ENCODE assay signal across 20 cellular contexts in the genomic region with DNA sequence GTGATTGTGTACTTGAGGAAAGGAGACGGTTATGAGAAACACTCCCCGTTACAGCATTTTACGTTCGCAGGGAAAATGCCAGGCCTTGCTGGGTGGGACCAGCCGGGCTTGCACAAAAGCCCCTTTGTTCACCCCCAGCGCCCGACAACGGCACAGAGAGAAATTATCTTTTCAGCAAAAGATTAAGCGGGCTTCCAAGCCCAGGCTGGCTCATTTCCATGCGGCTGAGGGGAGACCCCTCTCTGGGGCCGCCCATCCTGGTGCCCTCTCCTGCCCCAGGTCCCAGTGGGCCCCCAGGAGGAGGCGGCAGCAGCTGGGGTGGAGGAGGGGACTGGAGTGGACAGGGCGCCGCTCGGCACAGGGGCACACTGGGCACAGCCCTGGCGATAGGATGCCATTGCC. TPM values are rescaled to one million over a fixed set of nuclear protein-coding genes. Genes with fewer than 3 reads are reported as not detected.
DNase-seq lines count a peak whose midpoint lies in the region; ATAC-seq, FAIRE-seq and TF ChIP-seq lines count a peak whose summit lies in the region.
"Had no signal": no experiment of that assay in that cellular context is flagged by ENCODE, and none has a peak within 500 bp of the region (broad histone marks: within the 10 kb centered on the region; RNA-seq: fewer than 3 reads in every experiment).

No MANE protein-coding gene starts in this region.

- CTCF ChIA-PET in HepG2 (lab: Yijun Ruan, JAX; ENCODE audit: low intra/inter-chr PET ratio, low total read pairs) = no interaction called here

- TF ChIP-seq EP300 in HepG2 (IDR thresholded peaks at IDR 0.05; ENCODE audit: low read depth in 2 of 2, low read length in 2 of 2) = no peak
- TF ChIP-seq EP300 in HepG2 (CRISPR knock-in tag; IDR thresholded peaks at IDR 0.05; ENCODE audit: borderline replicate concordance) = no peak

- H3K27ac ChIP-seq in HepG2 (ENCODE audit: extremely low read length, insufficient read depth, low read length) (no peak overlapping the region), right lobe of liver (no peak overlapping the region)
- H3K27ac ChIP-seq: left lung, SK-N-MC, uterus had no signal

- H3K9ac ChIP-seq in HepG2 (ENCODE audit: insufficient read depth, low read depth, low read length) = no peak overlapping the region

- H3K79me2 ChIP-seq in HepG2 (ENCODE audit: insufficient read depth, low read length) = no peaks in the 10 kb centered on the region

- no peaks in the 10 kb centered on the region for H3K36me3 Mint-ChIP-seq in neural crest cell (ENCODE audit: low read depth)

- H3K4me3 Mint-ChIP-seq in neural crest cell = peak overlapping the region; percentile 75
- H3K4me3 Mint-ChIP-seq: activated T-helper 1 cell treated with anti-CD3 and anti-CD28 coated beads, Interleukin-12 subunit alpha, Interleukin-12 subunit beta, Interleukin-2, Interleukin-4 antibody, amounts not matched to agents 30 ng/mL and 10 ng/mL and 1 ng/mL, durations not matched to agents 14 hours and 24 hours and 36 hours; effector memory CD8-positive, alpha-beta T cell; stimulated activated naive CD8-positive, alpha-beta T cell treated with anti-CD3 and anti-CD28 coated beads, Interleukin-15, Interleukin-2, amounts not matched to agents 100 ng/mL and 50 ng/mL, for 24 hours had no signal

- H3K9me3 ChIP-seq in HepG2 (ENCODE audit: low read length) = no peaks in the 10 kb centered on the region
- H3K9me3 ChIP-seq in right lobe of liver = no peaks in the 10 kb centered on the region
- H3K9me3 ChIP-seq: left lung, MG63, uterus had no signal

- no peak for TF ChIP-seq CTCF in HepG2 (CRISPR knock-in tag; IDR thresholded peaks at IDR 0.05)
- TF ChIP-seq CTCF in right lobe of liver (IDR thresholded peaks at IDR 0.05) = no peak
- TF ChIP-seq CTCF in neural crest cell (conservative IDR thresholded peaks at IDR 0.05) = no peak

- H3K4me3 ChIP-seq in HepG2 (replicated peaks in 1 of 3; ENCODE audit: insufficient read depth in 1 of 3, low read depth in 2 of 3, low read length in 3 of 3) (no peak overlapping the region), right lobe of liver (no peak overlapping the region)
- H3K4me3 ChIP-seq: left lung, MG63, SK-N-MC, uterus had no signal

- H3K4me1 Mint-ChIP-seq in neural crest cell = peaks cover 49% of the 10 kb centered on the region

- no peak overlapping the region for H3K4me2 ChIP-seq in HepG2 (ENCODE audit: low read depth, low read length)

- no peak for FAIRE-seq in HepG2 (lab: Jason Lieb, UNC)

- DNase-seq in HepG2 (ENCODE audit: low spot score) (peak; percentile 18), right lobe of liver (no peak), globus pallidus (ENCODE audit: low spot score) (peak; percentile 87), neural crest cell (ENCODE audit: low read depth, low spot score) (peak; percentile 54), DMS153 (lab: John Stamatoyannopoulos, UW) (no peak)
- DNase-seq: activated CD8-positive, alpha-beta memory T cell treated with anti-CD3 and anti-CD28 coated beads for 24 hours; central memory CD4-positive, alpha-beta T cell; effector memory CD8-positive, alpha-beta T cell; MG63; NCI-H187; NCI-H446 treated with DMSO at 0.1 percent for 48 hours; T-helper 9 cell; uterus had no signal

- H3K27ac Mint-ChIP-seq in neural crest cell (ENCODE audit: unreplicated experiment) = peak overlapping the region; percentile 67
- H3K27ac Mint-ChIP-seq: activated T-helper 1 cell treated with anti-CD3 and anti-CD28 coated beads, Interleukin-12 subunit alpha, Interleukin-12 subunit beta, Interleukin-2, Interleukin-4 antibody, amounts not matched to agents 30 ng/mL and 10 ng/mL and 1 ng/mL, durations not matched to agents 14 hours and 24 hours and 36 hours; effector memory CD8-positive, alpha-beta T cell; stimulated activated naive CD8-positive, alpha-beta T cell treated with anti-CD3 and anti-CD28 coated beads, Interleukin-15, Interleukin-2, amounts not matched to agents 100 ng/mL and 50 ng/mL, for 24 hours had no signal

- in situ Hi-C loops in HepG2 (cut with HindIII; ENCODE audit: extremely low pct_ligation_motif_present, low pct_unique_long_range_greater_than_20kb) = no loop called here

- H3K4me1 ChIP-seq in HepG2 (ENCODE audit: insufficient read depth, low read length) (peaks cover 26% of the 10 kb centered on the region), right lobe of liver (no peaks in the 10 kb centered on the region)
- H3K4me1 ChIP-seq: left lung, uterus had no signal

- no TSS peak for BruUV-seq in HepG2 (replicated peaks; lab: Mats Ljungman, UMichigan)

- POLR2A ChIA-PET in HepG2 (lab: Yijun Ruan, JAX) = no interaction called here

- no peak for TF ChIP-seq RAD21 in HepG2 (CRISPR knock-in tag; IDR thresholded peaks at IDR 0.05)

- ATAC-seq in HepG2 = no peak
- ATAC-seq in right lobe of liver = no peak
- ATAC-seq in GM21737 (IDR thresholded peaks at IDR 0.05; ENCODE audit: unreplicated experiment) = no peak
- no peak for ATAC-seq in HG03095 (IDR thresholded peaks at IDR 0.05; ENCODE audit: unreplicated experiment)
- no peak for ATAC-seq in GM21723 (IDR thresholded peaks at IDR 0.05; ENCODE audit: unreplicated experiment)
- ATAC-seq: effector memory CD8-positive, alpha-beta T cell; left lung had no signal

- peaks cover 6% of the 10 kb centered on the region for H4K20me1 ChIP-seq in HepG2 (ENCODE audit: insufficient read depth, low read length)

- no peaks in the 10 kb centered on the region for H3K27me3 Mint-ChIP-seq in neural crest cell (ENCODE audit: low read depth)
- H3K27me3 Mint-ChIP-seq: stimulated activated naive CD8-positive, alpha-beta T cell treated with anti-CD3 and anti-CD28 coated beads, Interleukin-15, Interleukin-2, amounts not matched to agents 100 ng/mL and 50 ng/mL, for 24 hours had no signal

- H3K9me3 Mint-ChIP-seq in neural crest cell = no peaks in the 10 kb centered on the region
- H3K9me3 Mint-ChIP-seq: activated T-helper 1 cell treated with anti-CD3 and anti-CD28 coated beads, Interleukin-12 subunit alpha, Interleukin-12 subunit beta, Interleukin-2, Interleukin-4 antibody, amounts not matched to agents 30 ng/mL and 10 ng/mL and 1 ng/mL, durations not matched to agents 14 hours and 24 hours and 36 hours; effector memory CD8-positive, alpha-beta T cell; stimulated activated naive CD8-positive, alpha-beta T cell treated with anti-CD3 and anti-CD28 coated beads, Interleukin-15, Interleukin-2, amounts not matched to agents 100 ng/mL and 50 ng/mL, for 24 hours had no signal

- WGBS in HepG2 (ENCODE audit: low lambda C conversion rate) = 5% methylated on average over 4 of the region's 16 CpGs
- 93% methylated on average over 3 of the region's 16 CpGs for WGBS in right lobe of liver (ENCODE audit: insufficient coverage, low coverage, low lambda C conversion rate, missing lambda C conversion rate)

- H3K36me3 ChIP-seq in HepG2 (replicated peaks in 1 of 2; ENCODE audit: control insufficient read depth in 1 of 2, insufficient read depth in 2 of 2, low read length in 2 of 2) (no peaks in the 10 kb centered on the region), right lobe of liver (no peaks in the 10 kb centered on the region)
- H3K36me3 ChIP-seq: left lung, MG63, uterus had no signal

- no peak overlapping the region for H2AFZ ChIP-seq in HepG2 (ENCODE audit: low read length)

- TF ChIP-seq POLR2A in HepG2 (IDR thresholded peaks at IDR 0.05; ENCODE audit: insufficient read depth in 1 of 2, low read depth in 2 of 2, low read length in 2 of 2) (no peak), right lobe of liver (IDR thresholded peaks at IDR 0.05) (no peak)

- H3K27me3 ChIP-seq in HepG2 (ENCODE audit: control insufficient read depth in 1 of 2, insufficient read depth in 2 of 2, low read length in 2 of 2) (peaks cover 16 to 86% of the 10 kb centered on the region in 2 experiments), right lobe of liver (no peaks in the 10 kb centered on the region)
- H3K27me3 ChIP-seq: MG63, uterus had no signal

- intact Hi-C loops in HepG2 (cut with micrococcal nuclease; ENCODE audit: unreplicated experiment) (no loop called here), right lobe of liver (cut with DNase I) (no loop called here)

TF ChIP-seq in HepG2, 621 proteins besides CTCF, POLR2A, EP300 and RAD21 (continues in another document):
- TF ChIP-seq, protein P1, sequence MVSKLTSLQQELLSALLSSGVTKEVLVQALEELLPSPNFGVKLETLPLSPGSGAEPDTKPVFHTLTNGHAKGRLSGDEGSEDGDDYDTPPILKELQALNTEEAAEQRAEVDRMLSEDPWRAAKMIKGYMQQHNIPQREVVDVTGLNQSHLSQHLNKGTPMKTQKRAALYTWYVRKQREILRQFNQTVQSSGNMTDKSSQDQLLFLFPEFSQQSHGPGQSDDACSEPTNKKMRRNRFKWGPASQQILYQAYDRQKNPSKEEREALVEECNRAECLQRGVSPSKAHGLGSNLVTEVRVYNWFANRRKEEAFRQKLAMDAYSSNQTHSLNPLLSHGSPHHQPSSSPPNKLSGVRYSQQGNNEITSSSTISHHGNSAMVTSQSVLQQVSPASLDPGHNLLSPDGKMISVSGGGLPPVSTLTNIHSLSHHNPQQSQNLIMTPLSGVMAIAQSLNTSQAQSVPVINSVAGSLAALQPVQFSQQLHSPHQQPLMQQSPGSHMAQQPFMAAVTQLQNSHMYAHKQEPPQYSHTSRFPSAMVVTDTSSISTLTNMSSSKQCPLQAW (CRISPR knock-in tag; IDR thresholded peaks at IDR 0.05) = no peak

RNA-seq across cellular contexts. Expression of gene NOTCH1, which starts 50.8 kb away (rescaled TPM):
- total RNA-seq in HepG2 (2016; rRNA removed; fragmentation: Illumina TruSeq; extraction: Trizol) = 0.22 and 0.35 TPM in 2 replicates
- total RNA-seq in HepG2 (2016; cell fraction: cytosol; rRNA removed; fragmentation: Illumina TruSeq; extraction: Trizol; ENCODE audit: low read depth) = 0.18 and 0.20 TPM in 2 replicates
- 0.13 and 0.43 TPM in 2 replicates for total RNA-seq in HepG2 (2016; cell fraction: insoluble cytoplasmic fraction; rRNA removed; fragmentation: Illumina TruSeq; extraction: Trizol)
- total RNA-seq in HepG2 (2016; cell fraction: membrane; rRNA removed; fragmentation: Illumina TruSeq; extraction: Trizol) = 0.17 and 0.28 TPM in 2 replicates
- total RNA-seq in HepG2 (2016; cell fraction: nucleus; rRNA removed; fragmentation: Illumina TruSeq; extraction: Trizol) = 0.69 and 1.3 TPM in 2 replicates
- 0.09 and 0.12 TPM in 2 replicates for polyA plus RNA-seq in HepG2 (2011; rRNA removed)
- 0.04 and 0.11 TPM in 2 replicates for polyA plus RNA-seq in HepG2 (2011; cell fraction: cytosol; rRNA removed)
- 0.90 and 1.1 TPM in 2 replicates for polyA plus RNA-seq in HepG2 (2011; cell fraction: nucleus; rRNA removed)
- polyA plus RNA-seq in HepG2 (2012) = 0.09 and 0.31 TPM in 2 replicates
- 0.02 TPM in 2 replicates for polyA plus RNA-seq in HepG2 (2016; cell fraction: cytosol; fragmentation: Illumina TruSeq; extraction: Trizol; ENCODE audit: low read depth)
- polyA plus RNA-seq in HepG2 (2016; cell fraction: insoluble cytoplasmic fraction; fragmentation: Illumina TruSeq; extraction: Trizol; ENCODE audit: low read depth) = 0.15 and 0.22 TPM in 2 replicates
- 0.05 and 0.13 TPM in 2 replicates for polyA plus RNA-seq in HepG2 (2016; cell fraction: membrane; fragmentation: Illumina TruSeq; extraction: Trizol; ENCODE audit: low read depth)
- polyA plus RNA-seq in HepG2 (2016; cell fraction: nucleus; fragmentation: Illumina TruSeq; extraction: Trizol; ENCODE audit: insufficient read depth, low read depth) = 1.3 and 1.9 TPM in 2 replicates
- polyA minus RNA-seq in HepG2 (2011; rRNA and poly(A)+ RNA removed; ENCODE audit: low replicate concordance) = 0.54 and 4.7 TPM in 2 replicates
- 0.44 and 0.99 TPM in 2 replicates for polyA minus RNA-seq in HepG2 (2011; cell fraction: cytosol; rRNA and poly(A)+ RNA removed)
- polyA minus RNA-seq in HepG2 (2011; cell fraction: nucleus; rRNA and poly(A)+ RNA removed) = 0.64 and 0.75 TPM in 2 replicates
- 10 to 100 TPM; 17.4 to 26.2 (median 19.3) TPM for total RNA-seq in right lobe of liver
- total RNA-seq in neural crest cell = 99.0 and 99.7 TPM in 2 replicates

Comparison
In these comparisons a context has a peak if more than half of its experiments do, and no peak if none do; other contexts are left out.
1. DNase-seq: peak in HepG2 (single experiment), globus pallidus (single experiment) and neural crest cell (single experiment); none in right lobe of liver (0 of 3) and DMS153 (single experiment).
2. RNA of gene NOTCH1, which starts 50.8 kb away (total RNA-seq): 99.0 to 99.7 TPM in neural crest cell and 17.4 to 26.2 TPM in right lobe of liver; 0.13 to 1.3 TPM in HepG2; every median in the first group is over 4 times any median in the second.